In genomic region chr9:113823421-113823820, GRCh38 we compare ENCODE assay signal across 4 cellular contexts.
"Had no signal": no experiment of that assay in that cellular context is flagged by ENCODE, and none has a peak within 500 bp of the region (broad histone marks: within the 10 kb centered on the region; RNA-seq: fewer than 3 reads in every experiment).

No MANE protein-coding gene starts in this region.

- ATAC-seq: GM23338, K562 had no signal

- H3K4me2 ChIP-seq: GM23338 had no signal

- H2AFZ ChIP-seq: GM23338 had no signal

- DNase-seq: H9, KG1 had no signal

- H3K4me3 ChIP-seq: GM23338, K562 had no signal
